In the genomic region with DNA sequence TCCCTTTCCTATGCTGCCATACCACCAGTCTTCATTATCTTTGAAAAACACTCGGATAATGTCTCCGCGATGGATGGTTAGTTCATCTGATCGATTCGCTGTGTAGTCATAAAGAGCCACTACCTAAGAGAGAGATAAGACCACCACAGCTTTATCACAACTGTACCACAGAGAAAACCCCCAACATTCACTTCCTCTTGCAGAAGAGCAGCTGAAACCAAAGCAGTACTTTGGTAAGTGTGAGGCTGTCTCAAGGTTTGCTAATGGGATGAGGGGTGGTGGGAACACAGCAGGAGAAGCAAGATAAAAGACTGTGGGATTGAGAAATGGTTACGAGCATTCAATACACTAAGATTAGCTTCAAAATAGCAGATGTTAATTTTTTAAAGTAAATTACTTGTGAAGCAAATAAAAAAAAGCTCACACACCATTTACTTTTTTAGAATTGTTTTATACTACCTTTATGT, we compare ENCODE assay signal across 1 cellular context.
TF ChIP-seq lines count a peak whose summit lies in the region.

No MANE protein-coding gene starts in this region.

TF ChIP-seq in GM12878, 131 proteins besides CTCF, POLR2A, EP300 and RAD21 (continued from another document):
- TF ChIP-seq ESRRA (IDR thresholded peaks at IDR 0.05; ENCODE audit: low read length) (no peak), BHLHE40 (IDR thresholded peaks at IDR 0.05; ENCODE audit: borderline replicate concordance in 1 of 2, low read depth in 2 of 2, low read length in 1 of 2) (peak; percentile 63 to 70; a peak in 3 of 4 replicates), NFIC (IDR thresholded peaks at IDR 0.05; ENCODE audit: low read depth, low read length) (peak; percentile 96)
- TF ChIP-seq, protein P1, sequence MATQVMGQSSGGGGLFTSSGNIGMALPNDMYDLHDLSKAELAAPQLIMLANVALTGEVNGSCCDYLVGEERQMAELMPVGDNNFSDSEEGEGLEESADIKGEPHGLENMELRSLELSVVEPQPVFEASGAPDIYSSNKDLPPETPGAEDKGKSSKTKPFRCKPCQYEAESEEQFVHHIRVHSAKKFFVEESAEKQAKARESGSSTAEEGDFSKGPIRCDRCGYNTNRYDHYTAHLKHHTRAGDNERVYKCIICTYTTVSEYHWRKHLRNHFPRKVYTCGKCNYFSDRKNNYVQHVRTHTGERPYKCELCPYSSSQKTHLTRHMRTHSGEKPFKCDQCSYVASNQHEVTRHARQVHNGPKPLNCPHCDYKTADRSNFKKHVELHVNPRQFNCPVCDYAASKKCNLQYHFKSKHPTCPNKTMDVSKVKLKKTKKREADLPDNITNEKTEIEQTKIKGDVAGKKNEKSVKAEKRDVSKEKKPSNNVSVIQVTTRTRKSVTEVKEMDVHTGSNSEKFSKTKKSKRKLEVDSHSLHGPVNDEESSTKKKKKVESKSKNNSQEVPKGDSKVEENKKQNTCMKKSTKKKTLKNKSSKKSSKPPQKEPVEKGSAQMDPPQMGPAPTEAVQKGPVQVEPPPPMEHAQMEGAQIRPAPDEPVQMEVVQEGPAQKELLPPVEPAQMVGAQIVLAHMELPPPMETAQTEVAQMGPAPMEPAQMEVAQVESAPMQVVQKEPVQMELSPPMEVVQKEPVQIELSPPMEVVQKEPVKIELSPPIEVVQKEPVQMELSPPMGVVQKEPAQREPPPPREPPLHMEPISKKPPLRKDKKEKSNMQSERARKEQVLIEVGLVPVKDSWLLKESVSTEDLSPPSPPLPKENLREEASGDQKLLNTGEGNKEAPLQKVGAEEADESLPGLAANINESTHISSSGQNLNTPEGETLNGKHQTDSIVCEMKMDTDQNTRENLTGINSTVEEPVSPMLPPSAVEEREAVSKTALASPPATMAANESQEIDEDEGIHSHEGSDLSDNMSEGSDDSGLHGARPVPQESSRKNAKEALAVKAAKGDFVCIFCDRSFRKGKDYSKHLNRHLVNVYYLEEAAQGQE (IDR thresholded peaks at IDR 0.05; ENCODE audit: low read depth, low read length) = no peak
TF ChIP-seq in GM12878: peak in this region for 54.
